36 cellular contexts compared by ENCODE assay signal in the genomic region with DNA sequence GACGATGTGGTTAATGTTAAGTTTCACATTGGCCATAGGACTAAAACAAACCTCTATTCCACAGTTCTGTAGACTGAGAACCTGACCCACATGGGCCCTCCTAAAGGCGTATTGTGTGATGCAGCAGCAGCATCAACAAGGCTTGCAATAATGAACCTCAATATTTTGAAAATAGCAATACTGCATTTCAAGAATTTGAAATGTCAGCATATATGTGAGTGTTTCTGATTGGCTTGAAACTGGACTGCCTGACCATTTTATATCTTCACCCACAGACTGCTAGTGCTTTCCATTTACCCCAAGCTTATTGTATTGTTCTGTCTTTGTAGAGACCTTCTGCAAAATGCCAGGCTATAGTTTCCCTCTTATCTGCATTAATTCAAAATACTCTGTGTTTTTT.
"Had no signal": no experiment of that assay in that cellular context is flagged by ENCODE, and none has a peak within 500 bp of the region (broad histone marks: within the 10 kb centered on the region; RNA-seq: fewer than 3 reads in every experiment).

No MANE protein-coding gene starts in this region.

- H3K4me3 ChIP-seq: MG63 had no signal

- H3K36me3 ChIP-seq: MG63 had no signal

- H3K27me3 ChIP-seq: MG63 had no signal

- DNase-seq: Karpas-422, Kasumi-1, MG63, MM.1S, MV-4-11, NCI-H1048, NCI-H1092, NCI-H1092 treated with DMSO at 0.1 percent for 48 hours, NCI-H1105, NCI-H1105 treated with DMSO at 0.1 percent for 48 hours, NCI-H1417, NCI-H1417 treated with DMSO at 0.1 percent for 48 hours, NCI-H1436, NCI-H1436 treated with DMSO at 0.1 percent for 48 hours, NCI-H146, NCI-H1694, NCI-H1694 treated with DMSO at 0.1 percent for 48 hours, NCI-H187, NCI-H187 treated with DMSO at 0.1 percent for 48 hours, NCI-H1930, NCI-H2029, NCI-H2029 treated with DMSO at 0.1 percent for 48 hours, NCI-H2081, NCI-H2081 treated with DMSO at 0.1 percent for 48 hours, NCI-H2107, NCI-H2171, NCI-H2171 treated with DMSO at 0.1 percent for 48 hours, NCI-H2227 treated with DMSO at 0.1 percent for 48 hours, NCI-H226, NCI-H345, NCI-H446, NCI-H446 treated with DMSO at 0.1 percent for 48 hours, NCI-H510A, NCI-H510A treated with DMSO at 0.1 percent for 48 hours, NCI-H524, NCI-H524 treated with DMSO at 0.1 percent for 48 hours had no signal

- H3K9me3 ChIP-seq: MG63 had no signal
